In the genomic region with DNA sequence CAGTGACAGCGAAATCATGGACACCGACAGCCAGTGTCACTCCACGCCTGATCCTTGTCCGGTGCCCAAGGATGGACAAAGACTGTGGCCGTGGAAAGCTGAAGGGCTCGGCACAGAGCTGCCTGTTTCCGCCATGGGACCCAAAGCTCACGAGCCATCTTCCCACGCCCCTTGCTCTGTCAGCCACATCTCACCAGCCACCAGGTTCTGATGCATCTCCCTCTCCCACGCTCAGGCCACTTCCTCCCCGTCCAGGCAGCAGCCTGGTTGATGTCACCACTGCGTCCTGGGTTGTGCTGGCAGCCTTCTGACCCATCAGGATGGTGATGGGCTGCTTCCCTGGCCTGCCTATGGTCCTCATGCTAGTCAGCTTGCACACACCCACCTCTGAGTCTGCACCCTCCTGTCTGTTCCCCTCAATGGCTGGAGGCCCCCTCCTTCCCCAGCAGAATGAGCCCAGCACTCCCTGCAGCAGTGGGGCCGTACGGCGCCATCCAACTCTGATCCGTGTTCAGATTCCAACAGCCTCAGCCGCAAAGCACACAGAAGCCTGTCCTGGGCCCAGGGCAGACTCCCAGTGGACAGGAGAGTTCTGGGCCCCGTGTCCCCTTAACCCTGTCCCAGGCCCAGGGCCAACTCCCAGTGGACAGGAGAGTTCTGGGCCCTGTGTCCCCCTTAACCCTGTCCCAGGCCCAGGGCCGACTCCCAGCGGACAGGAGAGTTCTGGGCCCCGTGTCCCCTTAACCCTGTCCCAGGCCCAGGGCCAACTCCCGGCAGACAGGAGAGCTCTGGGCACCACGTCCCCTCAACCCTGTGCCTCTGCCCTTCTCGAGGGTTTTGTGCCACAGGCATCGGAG, we compare ENCODE assay signal across 26 cellular contexts.
A peak's percentile ranks its signal among the peaks of the same experiment; 100 is the strongest.
DNase-seq lines count a peak whose midpoint lies in the region; ATAC-seq, FAIRE-seq and TF ChIP-seq lines count a peak whose summit lies in the region.
"Had no signal": no experiment of that assay in that cellular context is flagged by ENCODE, and none has a peak within 500 bp of the region (broad histone marks: within the 10 kb centered on the region; RNA-seq: fewer than 3 reads in every experiment).

No MANE protein-coding gene starts in this region.

- no peaks in the 10 kb centered on the region for H3K27me3 ChIP-seq in right lobe of liver
- H3K27me3 ChIP-seq in HepG2 (ENCODE audit: control insufficient read depth in 1 of 2, insufficient read depth in 2 of 2, low read length in 2 of 2): peaks cover 7 to 67% of the 10 kb centered on the region in 2 experiments; a peak in 4 of 5 replicates
- H3K27me3 ChIP-seq in endodermal cell (ENCODE audit: control insufficient read depth, insufficient read depth, low read length, poor library complexity, severe bottlenecking): no peaks in the 10 kb centered on the region

- ATAC-seq in right lobe of liver: no peak
- ATAC-seq in HepG2: no peak
- no peak for ATAC-seq in omental fat pad (ENCODE audit: low FRiP score)
- ATAC-seq in GM18867 (IDR thresholded peaks at IDR 0.05; ENCODE audit: unreplicated experiment): no peak
- no peak for ATAC-seq in HG02938 (IDR thresholded peaks at IDR 0.05; ENCODE audit: unreplicated experiment)
- ATAC-seq: activated CD8-positive, alpha-beta T cell treated with anti-CD3 and anti-CD28 coated beads, Interleukin-2, amount 10 ng/mL, durations not matched to agents 7 days and 5 days; gastroesophageal sphincter; K562 had no signal

- H3K27ac ChIP-seq in right lobe of liver (no peak overlapping the region), HepG2 (ENCODE audit: extremely low read length, insufficient read depth, low read length) (no peak overlapping the region), endodermal cell (ENCODE audit: low read depth, low read length) (no peak overlapping the region)
- H3K27ac ChIP-seq: esophagus muscularis mucosa, gastroesophageal sphincter, parathyroid adenoma, SK-N-MC had no signal

- intact Hi-C loops in right lobe of liver (cut with DNase I) (no loop called here), HepG2 (cut with micrococcal nuclease; ENCODE audit: unreplicated experiment) (no loop called here)

- no peak for TF ChIP-seq POLR2A in right lobe of liver (IDR thresholded peaks at IDR 0.05)
- no peak for TF ChIP-seq POLR2A in HepG2 (IDR thresholded peaks at IDR 0.05; ENCODE audit: insufficient read depth in 1 of 2, low read depth in 2 of 2, low read length in 2 of 2)

- no peaks in the 10 kb centered on the region for H3K9me3 Mint-ChIP-seq in endodermal cell
- no peaks in the 10 kb centered on the region for H3K9me3 Mint-ChIP-seq in activated naive CD8-positive, alpha-beta T cell treated with anti-CD3 and anti-CD28 coated beads for 36 hours

- peak in 2 of 3 donors; percentile 12 to 29 for DNase-seq in right lobe of liver
- no peak for DNase-seq in HepG2 (ENCODE audit: low spot score)
- DNase-seq in endodermal cell: peak; percentile 39
- DNase-seq in omental fat pad (ENCODE audit: low spot score): peak; percentile 9
- no peak for DNase-seq in activated naive CD8-positive, alpha-beta T cell treated with anti-CD3 and anti-CD28 coated beads for 36 hours
- DNase-seq in NCI-H1092 treated with DMSO at 0.1 percent for 48 hours (lab: John Stamatoyannopoulos, UW): no peak
- DNase-seq: activated CD4-positive, CD25-positive, alpha-beta regulatory T cell treated with anti-CD3 and anti-CD28 coated beads, Interleukin-2, amount 50 U/mL, for 72 hours; activated CD8-positive, alpha-beta T cell treated with anti-CD3 and anti-CD28 coated beads, Interleukin-2, amount 10 ng/mL, durations not matched to agents 7 days and 5 days; effector CD4-positive, alpha-beta T cell; GOT3; MG63; NCI-H1436 treated with DMSO at 0.1 percent for 48 hours; NCI-H510A treated with DMSO at 0.1 percent for 48 hours; NK-92 treated with Interleukin-12 subunit alpha and Interleukin-12 subunit beta, amount 100 ng/mL, for 24 hours; RPMI8226; stimulated activated CD4-positive, alpha-beta T cell treated with anti-CD3 and anti-CD28 coated beads, Interleukin-1b, Interleukin-23, amount 100 ng/mL, for 48 hours; T-helper 9 cell had no signal

- H3K27ac Mint-ChIP-seq in endodermal cell: no peak overlapping the region
- H3K27ac Mint-ChIP-seq in activated naive CD8-positive, alpha-beta T cell treated with anti-CD3 and anti-CD28 coated beads for 36 hours: no peak overlapping the region
- H3K27ac Mint-ChIP-seq: activated CD8-positive, alpha-beta T cell treated with anti-CD3 and anti-CD28 coated beads, Interleukin-2, amount 10 ng/mL, durations not matched to agents 7 days and 5 days; memory B cell had no signal

- H3K4me1 ChIP-seq in right lobe of liver (no peaks in the 10 kb centered on the region), HepG2 (ENCODE audit: insufficient read depth, low read length) (no peaks in the 10 kb centered on the region), endodermal cell (ENCODE audit: control insufficient read depth, insufficient read depth, low read length) (no peaks in the 10 kb centered on the region)
- H3K4me1 ChIP-seq: esophagus muscularis mucosa, gastroesophageal sphincter, parathyroid adenoma had no signal

- no peak overlapping the region for H2AFZ ChIP-seq in HepG2 (ENCODE audit: low read length)
- H2AFZ ChIP-seq: parathyroid adenoma had no signal

- no peak for TF ChIP-seq RAD21 in HepG2 (CRISPR knock-in tag; IDR thresholded peaks at IDR 0.05)

- H3K4me1 Mint-ChIP-seq in endodermal cell: no peaks in the 10 kb centered on the region
- H3K4me1 Mint-ChIP-seq in activated naive CD8-positive, alpha-beta T cell treated with anti-CD3 and anti-CD28 coated beads for 36 hours: no peaks in the 10 kb centered on the region
- H3K4me1 Mint-ChIP-seq: CD14-positive monocyte had no signal

- in situ Hi-C loops in HepG2 (cut with HindIII; ENCODE audit: extremely low pct_ligation_motif_present, low pct_unique_long_range_greater_than_20kb): no loop called here

- no peaks in the 10 kb centered on the region for H4K20me1 ChIP-seq in HepG2 (ENCODE audit: insufficient read depth, low read length)

- POLR2A ChIA-PET in HepG2 (lab: Yijun Ruan, JAX): no interaction called here

- BruUV-seq in HepG2 (replicated peaks; lab: Mats Ljungman, UMichigan): no TSS peak

- no peaks in the 10 kb centered on the region for H3K36me3 ChIP-seq in right lobe of liver
- H3K36me3 ChIP-seq in HepG2 (replicated peaks in 1 of 2; ENCODE audit: control insufficient read depth in 1 of 2, insufficient read depth in 2 of 2, low read length in 2 of 2): no peaks in the 10 kb centered on the region
- no peaks in the 10 kb centered on the region for H3K36me3 ChIP-seq in endodermal cell (ENCODE audit: control insufficient read depth, insufficient read depth, low read length)
- H3K36me3 ChIP-seq: esophagus muscularis mucosa, gastroesophageal sphincter, MG63 had no signal

- H3K27me3 Mint-ChIP-seq in endodermal cell (ENCODE audit: insufficient read depth): no peaks in the 10 kb centered on the region
- no peaks in the 10 kb centered on the region for H3K27me3 Mint-ChIP-seq in activated naive CD8-positive, alpha-beta T cell treated with anti-CD3 and anti-CD28 coated beads for 36 hours
- H3K27me3 Mint-ChIP-seq: memory B cell had no signal

- H3K9ac ChIP-seq in HepG2 (ENCODE audit: insufficient read depth, low read depth, low read length): no peak overlapping the region
- H3K9ac ChIP-seq in endodermal cell (ENCODE audit: extremely low read depth, low read length, poor library complexity, severe bottlenecking): no peak overlapping the region
- H3K9ac ChIP-seq: parathyroid adenoma had no signal

- no peak overlapping the region for H3K4me2 ChIP-seq in HepG2 (ENCODE audit: low read depth, low read length)

- no peak overlapping the region for H3K4me3 Mint-ChIP-seq in endodermal cell
- H3K4me3 Mint-ChIP-seq in activated naive CD8-positive, alpha-beta T cell treated with anti-CD3 and anti-CD28 coated beads for 36 hours: no peak overlapping the region
- H3K4me3 Mint-ChIP-seq: activated CD8-positive, alpha-beta T cell treated with anti-CD3 and anti-CD28 coated beads, Interleukin-2, amount 10 ng/mL, durations not matched to agents 7 days and 5 days; CD14-positive monocyte; memory B cell had no signal

- H3K79me2 ChIP-seq in HepG2 (ENCODE audit: insufficient read depth, low read length): no peaks in the 10 kb centered on the region
- H3K79me2 ChIP-seq: parathyroid adenoma had no signal

- no peak overlapping the region for H3K4me3 ChIP-seq in right lobe of liver
- no peak overlapping the region for H3K4me3 ChIP-seq in HepG2 (replicated peaks in 1 of 3; ENCODE audit: insufficient read depth in 1 of 3, low read depth in 2 of 3, low read length in 3 of 3)
- no peak overlapping the region for H3K4me3 ChIP-seq in endodermal cell (ENCODE audit: low read length)
- H3K4me3 ChIP-seq: esophagus muscularis mucosa, gastroesophageal sphincter, K562, MG63, SK-N-MC had no signal

- FAIRE-seq in HepG2 (lab: Jason Lieb, UNC): no peak
- FAIRE-seq: K562 had no signal

- 51% methylated on average over 7 of the region's 25 CpGs for WGBS in right lobe of liver (ENCODE audit: insufficient coverage, low coverage, low lambda C conversion rate, missing lambda C conversion rate)
- WGBS in HepG2 (ENCODE audit: low lambda C conversion rate): 12% methylated on average over 10 of the region's 25 CpGs
- WGBS in endodermal cell (ENCODE audit: insufficient coverage in 1 of 2, insufficient read length in 1 of 2), 2 experiments: 87 to 92% methylated on average over 19 to 25 of the region's 25 CpGs

- no peaks in the 10 kb centered on the region for H3K36me3 Mint-ChIP-seq in endodermal cell (ENCODE audit: low read depth)
- H3K36me3 Mint-ChIP-seq in activated naive CD8-positive, alpha-beta T cell treated with anti-CD3 and anti-CD28 coated beads for 36 hours: peaks cover 2% of the 10 kb centered on the region

- H3K9me3 ChIP-seq in right lobe of liver: no peaks in the 10 kb centered on the region
- no peaks in the 10 kb centered on the region for H3K9me3 ChIP-seq in HepG2 (ENCODE audit: low read length)
- no peaks in the 10 kb centered on the region for H3K9me3 ChIP-seq in endodermal cell (ENCODE audit: control insufficient read depth, low read length)
- H3K9me3 ChIP-seq: esophagus muscularis mucosa, gastroesophageal sphincter, MG63 had no signal

- CTCF ChIA-PET in HepG2 (lab: Yijun Ruan, JAX; ENCODE audit: low intra/inter-chr PET ratio, low total read pairs): no interaction called here

- TF ChIP-seq CTCF in right lobe of liver (IDR thresholded peaks at IDR 0.05): no peak
- TF ChIP-seq CTCF in HepG2 (CRISPR knock-in tag; IDR thresholded peaks at IDR 0.05): no peak
- TF ChIP-seq CTCF in endodermal cell (conservative IDR thresholded peaks at IDR 0.05): no peak
- no peak for TF ChIP-seq CTCF in omental fat pad (IDR thresholded peaks at IDR 0.05)

- TF ChIP-seq EP300 in HepG2 (IDR thresholded peaks at IDR 0.05; ENCODE audit: low read depth in 2 of 2, low read length in 2 of 2) (no peak), HepG2 (CRISPR knock-in tag; IDR thresholded peaks at IDR 0.05; ENCODE audit: borderline replicate concordance) (no peak)

TF ChIP-seq in HepG2, 621 proteins besides CTCF, POLR2A, EP300 and RAD21 (continues in another document):
- no peak for TF ChIP-seq ZNF292 (CRISPR knock-in tag; IDR thresholded peaks at IDR 0.05; ENCODE audit: borderline replicate concordance, low read depth)

Comparison
In these comparisons a context has a peak if more than half of its experiments do, and no peak if none do; other contexts are left out.
1. DNase-seq: peak in right lobe of liver (2 of 3), endodermal cell (single experiment) and omental fat pad (single experiment); none in HepG2 (single experiment), activated naive CD8-positive, alpha-beta T cell treated with anti-CD3 and anti-CD28 coated beads for 36 hours (single experiment) and NCI-H1092 treated with DMSO at 0.1 percent for 48 hours (single experiment).